17 cellular contexts compared by ENCODE assay signal in genomic region chr12:2335109-2335508, GRCh38.
DNase-seq lines count a peak whose midpoint lies in the region; ATAC-seq, FAIRE-seq and TF ChIP-seq lines count a peak whose summit lies in the region.
"Had no signal": no experiment of that assay in that cellular context is flagged by ENCODE, and none has a peak within 500 bp of the region (broad histone marks: within the 10 kb centered on the region; RNA-seq: fewer than 3 reads in every experiment).

No MANE protein-coding gene starts in this region.

- no peaks in the 10 kb centered on the region for H3K27me3 Mint-ChIP-seq in astrocyte (ENCODE audit: low read depth, unreplicated experiment)
- no peaks in the 10 kb centered on the region for H3K27me3 Mint-ChIP-seq in nephron (ENCODE audit: low read depth)
- no peaks in the 10 kb centered on the region for H3K27me3 Mint-ChIP-seq in CD4-positive, alpha-beta T cell

- H3K27ac Mint-ChIP-seq in astrocyte (ENCODE audit: unreplicated experiment) (peak overlapping the region; percentile 72), nephron (peak overlapping the region; percentile 77 to 90 (median 80))
- no peak overlapping the region for H3K27ac Mint-ChIP-seq in CD4-positive, alpha-beta T cell
- H3K27ac Mint-ChIP-seq: effector memory CD8-positive, alpha-beta T cell had no signal

- H3K9me3 Mint-ChIP-seq in astrocyte (ENCODE audit: unreplicated experiment) (no peaks in the 10 kb centered on the region), nephron (peaks cover 2% of the 10 kb centered on the region)
- H3K9me3 Mint-ChIP-seq in CD4-positive, alpha-beta T cell, result no peaks in the 10 kb centered on the region
- H3K9me3 Mint-ChIP-seq: effector memory CD8-positive, alpha-beta T cell had no signal

- H4K20me1 ChIP-seq in astrocyte (ENCODE audit: insufficient read depth, low read length), result no peaks in the 10 kb centered on the region

- no peak overlapping the region for H3K4me3 ChIP-seq in right atrium auricular region
- H3K4me3 ChIP-seq in astrocyte (ENCODE audit: insufficient read depth, low read depth, low read length), result no peak overlapping the region
- H3K4me3 ChIP-seq: HAP-1, lung, ovary had no signal

- peaks cover 50% of the 10 kb centered on the region for H3K4me1 Mint-ChIP-seq in astrocyte (ENCODE audit: low read depth, unreplicated experiment)
- peaks cover 72% of the 10 kb centered on the region for H3K4me1 Mint-ChIP-seq in nephron
- H3K4me1 Mint-ChIP-seq in CD4-positive, alpha-beta T cell (ENCODE audit: low read depth), result no peaks in the 10 kb centered on the region

- no peaks in the 10 kb centered on the region for H3K79me2 ChIP-seq in astrocyte (ENCODE audit: insufficient read depth, low read length)

- H3K4me3 Mint-ChIP-seq in astrocyte (ENCODE audit: unreplicated experiment), result no peak overlapping the region
- H3K4me3 Mint-ChIP-seq in nephron, result peak overlapping the region; percentile 1 to 29 (median 2)
- H3K4me3 Mint-ChIP-seq in CD4-positive, alpha-beta T cell, result no peak overlapping the region
- H3K4me3 Mint-ChIP-seq: effector memory CD8-positive, alpha-beta T cell had no signal

- H3K27ac ChIP-seq in right atrium auricular region (peak overlapping the region; percentile 91 to 94), astrocyte (ENCODE audit: low read depth, low read length) (peak overlapping the region; percentile 95)
- H3K27ac ChIP-seq in CD4-positive, alpha-beta T cell (ENCODE audit: low read depth, low read length), result no peak overlapping the region
- H3K27ac ChIP-seq: ovary, WERI-Rb-1 had no signal

- CTCF ChIA-PET in CD4-positive, alpha-beta T cell (lab: Charles Lee), result no interaction called here

- H3K4me2 ChIP-seq in astrocyte (ENCODE audit: low read length), result no peak overlapping the region

- H3K9me3 ChIP-seq in right atrium auricular region (no peaks in the 10 kb centered on the region), astrocyte (ENCODE audit: insufficient read depth, low read depth, low read length) (no peaks in the 10 kb centered on the region)
- no peaks in the 10 kb centered on the region for H3K9me3 ChIP-seq in CD4-positive, alpha-beta T cell (ENCODE audit: control insufficient read depth, low read length)
- H3K9me3 ChIP-seq: HAP-1, ovary had no signal

- H3K4me1 ChIP-seq in right atrium auricular region, result peaks cover 0 to 61% of the 10 kb centered on the region in 2 donors
- H3K4me1 ChIP-seq in astrocyte (ENCODE audit: insufficient read depth, low read length), result peaks cover 49% of the 10 kb centered on the region
- H3K4me1 ChIP-seq: HAP-1 had no signal

- H2AFZ ChIP-seq in astrocyte (ENCODE audit: low read depth, low read length), result no peak overlapping the region

- H3K27me3 ChIP-seq in right atrium auricular region, result no peaks in the 10 kb centered on the region
- H3K27me3 ChIP-seq in astrocyte (ENCODE audit: insufficient read depth, low read length), result no peaks in the 10 kb centered on the region
- no peaks in the 10 kb centered on the region for H3K27me3 ChIP-seq in CD4-positive, alpha-beta T cell (ENCODE audit: control insufficient read depth, insufficient read depth, low read length)
- H3K27me3 ChIP-seq: ovary had no signal

- intact Hi-C loops in Right ventricle myocardium inferior (cut with DNase I), result loop anchor here (5.0 kb wide), 1 partner anchor 47 kb away; no protein-coding TSS in a partner anchor
- intact Hi-C loops in CD4-positive, alpha-beta T cell (cut with DNase I, micrococcal nuclease), result no loop called here

- POLR2A ChIA-PET in CD4-positive, alpha-beta T cell (lab: Charles Lee), result no interaction called here

- H3K36me3 ChIP-seq in right atrium auricular region (no peaks in the 10 kb centered on the region), astrocyte (ENCODE audit: insufficient read depth, low read length) (no peaks in the 10 kb centered on the region)
- H3K36me3 ChIP-seq: HAP-1, ovary, WERI-Rb-1 had no signal

- H3K9ac ChIP-seq in astrocyte (ENCODE audit: low read length), result no peak overlapping the region

- no peak for TF ChIP-seq CTCF in right atrium auricular region (IDR thresholded peaks at IDR 0.05)
- no peak for TF ChIP-seq CTCF in astrocyte (IDR thresholded peaks at IDR 0.05; ENCODE audit: insufficient read depth, low read depth, low read length)
- TF ChIP-seq CTCF in nephron (IDR thresholded peaks at IDR 0.05; ENCODE audit: unreplicated experiment in 3 of 3), result no peak
- no peak for TF ChIP-seq CTCF in CD4-positive, alpha-beta T cell (IDR thresholded peaks at IDR 0.05)

- DNase-seq in right atrium auricular region (ENCODE audit: low spot score) (no peak), Right ventricle myocardium inferior (ENCODE audit: missing footprints) (no peak), astrocyte (ENCODE audit: low read depth) (no peak), GF-D8 (lab: John Stamatoyannopoulos, UW) (no peak), NK-92 (lab: John Stamatoyannopoulos, UW; ENCODE audit: unreplicated experiment) (no peak)
- DNase-seq in CD4-positive, alpha-beta T cell, result no peak
- no peak for DNase-seq in central memory CD4-positive, alpha-beta T cell
- DNase-seq: effector memory CD8-positive, alpha-beta T cell; hippocampal formation; NCI-H1436 treated with DMSO at 0.1 percent for 48 hours; NCI-H526 treated with DMSO at 0.1 percent for 48 hours; ovary; WERI-Rb-1 had no signal

- ATAC-seq in Right ventricle myocardium inferior, result no peak
- no peak for ATAC-seq in CD4-positive, alpha-beta T cell (ENCODE audit: poor library complexity)
- ATAC-seq: effector memory CD8-positive, alpha-beta T cell had no signal

- no peaks in the 10 kb centered on the region for H3K36me3 Mint-ChIP-seq in astrocyte (ENCODE audit: low read depth, unreplicated experiment)
- no peaks in the 10 kb centered on the region for H3K36me3 Mint-ChIP-seq in nephron (ENCODE audit: low read depth)
- H3K36me3 Mint-ChIP-seq in CD4-positive, alpha-beta T cell (ENCODE audit: low read depth), result no peaks in the 10 kb centered on the region

- no peak for FAIRE-seq in astrocyte (lab: Jason Lieb, UNC)
- FAIRE-seq: GM18507 had no signal

Comparison
In these comparisons a context has a peak if more than half of its experiments do, and no peak if none do; other contexts are left out.
1. H3K4me3 Mint-ChIP-seq: peak in nephron (3 of 3); none in astrocyte (single experiment) and CD4-positive, alpha-beta T cell (single experiment).